In genomic region chr10:3963191-3963673, GRCh38 we compare ENCODE assay signal across 16 cellular contexts.
DNase-seq lines count a peak whose midpoint lies in the region; ATAC-seq, FAIRE-seq and TF ChIP-seq lines count a peak whose summit lies in the region.
"Had no signal": no experiment of that assay in that cellular context is flagged by ENCODE, and none has a peak within 500 bp of the region (broad histone marks: within the 10 kb centered on the region; RNA-seq: fewer than 3 reads in every experiment).

No MANE protein-coding gene starts in this region.

- peaks cover 2% of the 10 kb centered on the region for H3K9me3 Mint-ChIP-seq in natural killer cell treated with Interleukin-12 subunit alpha and Interleukin-12 subunit beta and Interleukin-15 and Interleukin-18, amount 100 ng/mL, for 72 hours
- no peaks in the 10 kb centered on the region for H3K9me3 Mint-ChIP-seq in natural killer cell
- H3K9me3 Mint-ChIP-seq: naive thymus-derived CD8-positive, alpha-beta T cell had no signal

- H3K4me1 ChIP-seq in PC-3 (ENCODE audit: insufficient read depth, low read length) (no peaks in the 10 kb centered on the region; the same call in 1 of the 2 replicates), foreskin keratinocyte (no peaks in the 10 kb centered on the region)
- H3K4me1 ChIP-seq: adrenal gland had no signal

- H3K9me3 ChIP-seq in PC-3 (ENCODE audit: low read length) = no peaks in the 10 kb centered on the region
- H3K9me3 ChIP-seq: adrenal gland had no signal

- peak in 1 of 2 donors; percentile 15 for ATAC-seq in natural killer cell treated with Interleukin-12 subunit alpha and Interleukin-12 subunit beta and Interleukin-15 and Interleukin-18, amount 100 ng/mL, for 72 hours
- ATAC-seq in natural killer cell (no peak), PC-3 (peak; percentile 49), foreskin keratinocyte (peak; percentile 62), GM21723 (IDR thresholded peaks at IDR 0.05; ENCODE audit: unreplicated experiment) (no peak), GM19452 (IDR thresholded peaks at IDR 0.05; ENCODE audit: unreplicated experiment) (no peak)
- ATAC-seq: left lobe of liver; naive thymus-derived CD8-positive, alpha-beta T cell had no signal

- no peak overlapping the region for H2AFZ ChIP-seq in PC-3 (ENCODE audit: low read length)
- H2AFZ ChIP-seq: hepatocyte had no signal

- no peaks in the 10 kb centered on the region for H3K79me2 ChIP-seq in PC-3 (ENCODE audit: low read length)
- H3K79me2 ChIP-seq: hepatocyte had no signal

- peaks cover 33 to 41% of the 10 kb centered on the region in 2 donors for H3K4me1 Mint-ChIP-seq in natural killer cell treated with Interleukin-12 subunit alpha and Interleukin-12 subunit beta and Interleukin-15 and Interleukin-18, amount 100 ng/mL, for 72 hours (ENCODE audit: low read depth in 2 of 2)
- H3K4me1 Mint-ChIP-seq in natural killer cell = peaks cover 18 to 37% of the 10 kb centered on the region in 2 donors

- DNase-seq in natural killer cell treated with Interleukin-12 subunit alpha and Interleukin-12 subunit beta and Interleukin-15 and Interleukin-18, amount 100 ng/mL, for 72 hours (ENCODE audit: low spot score) = no peak
- DNase-seq in natural killer cell = no peak
- peak; percentile 7 for DNase-seq in PC-3
- DNase-seq in foreskin keratinocyte = peak; percentile 35 to 58
- DNase-seq in GM12891 (ENCODE audit: insufficient read length, low spot score) = no peak
- DNase-seq: adrenal gland; GF-D8; Kasumi-1; naive thymus-derived CD8-positive, alpha-beta T cell; NCI-H1694 treated with DMSO at 0.1 percent for 48 hours had no signal

- no peak overlapping the region for H3K4me2 ChIP-seq in PC-3 (ENCODE audit: low read length)
- H3K4me2 ChIP-seq: hepatocyte had no signal

- no peak for TF ChIP-seq POLR2A in GM12891 (IDR thresholded peaks at IDR 0.05; ENCODE audit: low read depth, low read length)

- H3K27me3 Mint-ChIP-seq in natural killer cell treated with Interleukin-12 subunit alpha and Interleukin-12 subunit beta and Interleukin-15 and Interleukin-18, amount 100 ng/mL, for 72 hours = no peaks in the 10 kb centered on the region
- peaks cover 0 to 3% of the 10 kb centered on the region in 2 donors for H3K27me3 Mint-ChIP-seq in natural killer cell (ENCODE audit: low read depth in 2 of 2)
- H3K27me3 Mint-ChIP-seq: naive thymus-derived CD8-positive, alpha-beta T cell had no signal

- intact Hi-C loops in natural killer cell (cut with micrococcal nuclease) = no loop called here
- intact Hi-C loops in PC-3 (cut with micrococcal nuclease) = no loop called here

- no peak overlapping the region for H3K4me3 ChIP-seq in PC-3 (ENCODE audit: low read length)
- H3K4me3 ChIP-seq: adrenal gland, hepatocyte, SK-N-MC had no signal

- H3K27ac ChIP-seq in PC-3 (ENCODE audit: low read length) = no peak overlapping the region
- H3K27ac ChIP-seq in foreskin keratinocyte = no peak overlapping the region
- H3K27ac ChIP-seq: adrenal gland, SK-N-MC had no signal

- no peak for FAIRE-seq in GM12891 (lab: Jason Lieb, UNC)
- FAIRE-seq: colon had no signal

- no peaks in the 10 kb centered on the region for H4K20me1 ChIP-seq in PC-3 (ENCODE audit: low read length)

- peak overlapping the region; percentile 38 for H3K4me3 Mint-ChIP-seq in natural killer cell treated with Interleukin-12 subunit alpha and Interleukin-12 subunit beta and Interleukin-15 and Interleukin-18, amount 100 ng/mL, for 72 hours
- H3K4me3 Mint-ChIP-seq in natural killer cell = no peak overlapping the region
- H3K4me3 Mint-ChIP-seq: naive thymus-derived CD8-positive, alpha-beta T cell had no signal

- H3F3A ChIP-seq in PC-3 (ENCODE audit: low read length, unreplicated experiment) = no peaks in the 10 kb centered on the region

- peaks cover 15% of the 10 kb centered on the region for H3K36me3 Mint-ChIP-seq in natural killer cell treated with Interleukin-12 subunit alpha and Interleukin-12 subunit beta and Interleukin-15 and Interleukin-18, amount 100 ng/mL, for 72 hours
- no peaks in the 10 kb centered on the region for H3K36me3 Mint-ChIP-seq in natural killer cell
- H3K36me3 Mint-ChIP-seq: naive thymus-derived CD8-positive, alpha-beta T cell had no signal

- no peaks in the 10 kb centered on the region for H3K9me2 ChIP-seq in PC-3 (replicated peaks; ENCODE audit: low read length)

- TF ChIP-seq CTCF in natural killer cell (IDR thresholded peaks at IDR 0.05) (no peak), PC-3 (conservative IDR thresholded peaks at IDR 0.05; ENCODE audit: low read depth, low read length) (no peak), foreskin keratinocyte (conservative IDR thresholded peaks at IDR 0.05) (no peak)

- CTCF ChIA-PET in PC-3 (lab: Charles Lee) = no interaction called here

- no TSS peak for BruUV-seq in PC-3 (replicated peaks; lab: Mats Ljungman, UMichigan)

- POLR2A ChIA-PET in PC-3 (lab: Charles Lee; ENCODE audit: unreplicated experiment) = interaction anchor here (0.6 kb wide), 1 partner anchor 180 kb away, joined by 3 read pairs; no protein-coding TSS in a partner anchor

- peak overlapping the region in 1 of 2 donors; percentile 60 for H3K27ac Mint-ChIP-seq in natural killer cell treated with Interleukin-12 subunit alpha and Interleukin-12 subunit beta and Interleukin-15 and Interleukin-18, amount 100 ng/mL, for 72 hours
- H3K27ac Mint-ChIP-seq in natural killer cell = no peak overlapping the region

- H3K9ac ChIP-seq in PC-3 (ENCODE audit: low read length) = no peak overlapping the region

- no peaks in the 10 kb centered on the region for H3K27me3 ChIP-seq in PC-3 (ENCODE audit: low read length)
- no peaks in the 10 kb centered on the region for H3K27me3 ChIP-seq in foreskin keratinocyte
- H3K27me3 ChIP-seq: adrenal gland, hepatocyte had no signal

- H3K36me3 ChIP-seq in PC-3 (ENCODE audit: low read depth, low read length) = no peaks in the 10 kb centered on the region
- H3K36me3 ChIP-seq: adrenal gland had no signal

TF ChIP-seq in GM12891, 5 proteins besides CTCF, POLR2A, EP300 and RAD21:
- TF ChIP-seq POU2F2 (IDR thresholded peaks at IDR 0.05; ENCODE audit: low read depth, low read length) (no peak), POLR2AphosphoS5 (IDR thresholded peaks at IDR 0.05; ENCODE audit: low read depth, low read length) (no peak), PAX5 (IDR thresholded peaks at IDR 0.05; ENCODE audit: insufficient read depth, low read length, severe bottlenecking) (no peak), TAF1 (IDR thresholded peaks at IDR 0.05; ENCODE audit: low read depth, low read length) (no peak), SPI1 (IDR thresholded peaks at IDR 0.05; ENCODE audit: low read depth, low read length) (no peak)

Comparison
In these comparisons a context has a peak if more than half of its experiments do, and no peak if none do; other contexts are left out.
1. ATAC-seq: peak in PC-3 (single experiment) and foreskin keratinocyte (single experiment); none in natural killer cell (0 of 3), GM21723 (single experiment) and GM19452 (single experiment).
2. DNase-seq: peak in PC-3 (single experiment) and foreskin keratinocyte (2 of 2); none in natural killer cell treated with Interleukin-12 subunit alpha and Interleukin-12 subunit beta and Interleukin-15 and Interleukin-18, amount 100 ng/mL, for 72 hours (single experiment), natural killer cell (single experiment) and GM12891 (single experiment).